ENCODE assay signal across 8 cellular contexts in the genomic region with DNA sequence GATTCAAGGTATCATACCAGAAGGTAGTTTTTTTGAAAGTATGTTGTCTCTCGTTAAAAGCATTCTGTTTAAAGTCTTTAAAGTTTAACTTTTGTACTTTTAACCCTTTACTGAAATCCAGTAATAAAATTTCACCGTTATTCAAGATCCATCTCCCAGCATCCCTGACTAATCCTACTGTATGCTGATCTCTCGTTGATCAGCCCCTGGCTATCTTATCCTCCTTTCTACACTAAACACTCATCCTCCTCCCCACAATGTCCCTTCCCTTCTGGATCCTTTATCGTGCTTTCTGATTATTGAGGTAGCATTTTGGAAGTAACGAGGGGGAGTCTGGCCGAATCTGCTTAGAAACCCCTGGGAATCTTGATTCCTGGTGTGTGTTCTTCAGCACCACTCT. TPM values are rescaled to one million over a fixed set of nuclear protein-coding genes. Genes with fewer than 3 reads are reported as not detected.
A peak's percentile ranks its signal among the peaks of the same experiment; 100 is the strongest.
DNase-seq lines count a peak whose midpoint lies in the region; ATAC-seq lines count a peak whose summit lies in the region.

No MANE protein-coding gene starts in this region.

- H3K27ac ChIP-seq in HUES64 (ENCODE audit: low read depth, low read length): no peak overlapping the region
- H3K27ac ChIP-seq in muscle layer of duodenum (ENCODE audit: low read length): peak overlapping the region; percentile 84

- H3K4me1 Mint-ChIP-seq in central memory CD8-positive, alpha-beta T cell: peaks cover 70% of the 10 kb centered on the region

- peaks cover 38% of the 10 kb centered on the region for H3K36me3 Mint-ChIP-seq in central memory CD8-positive, alpha-beta T cell (ENCODE audit: insufficient read depth)

- H3K27me3 ChIP-seq in HUES64 (ENCODE audit: insufficient read depth, low read length) (no peaks in the 10 kb centered on the region), muscle layer of duodenum (ENCODE audit: low read depth, low read length) (no peaks in the 10 kb centered on the region)

- H3K4me1 ChIP-seq in HUES64 (ENCODE audit: insufficient read depth, low read length) (peaks cover 40% of the 10 kb centered on the region), muscle layer of duodenum (ENCODE audit: control insufficient read depth in 1 of 2, insufficient read depth in 2 of 2, low read length in 2 of 2) (peaks cover 15 to 30% of the 10 kb centered on the region in 2 donors)

- H3K9me3 Mint-ChIP-seq in central memory CD8-positive, alpha-beta T cell: no peaks in the 10 kb centered on the region

- no peaks in the 10 kb centered on the region for H3K9me3 ChIP-seq in HUES64 (ENCODE audit: insufficient read depth, low read depth, low read length)
- H3K9me3 ChIP-seq in muscle layer of duodenum (ENCODE audit: control insufficient read depth in 1 of 2, low read length in 2 of 2): no peaks in the 10 kb centered on the region

- H3K27ac Mint-ChIP-seq in central memory CD8-positive, alpha-beta T cell (ENCODE audit: low read depth): peak overlapping the region; percentile 100

- H3K4me3 ChIP-seq in HUES64 (ENCODE audit: low read length): peak overlapping the region; percentile 81
- peak overlapping the region; percentile 86 to 97 for H3K4me3 ChIP-seq in muscle layer of duodenum (ENCODE audit: low read depth in 1 of 2, low read length in 2 of 2)

- H3K9ac ChIP-seq in HUES64 (ENCODE audit: low read depth, low read length): peak overlapping the region; percentile 76; the same call in 1 of the 2 replicates

- peak; percentile 23 for DNase-seq in AG20443 (ENCODE audit: low spot score)
- DNase-seq in central memory CD8-positive, alpha-beta T cell (ENCODE audit: low spot score in 2 of 2): no peak
- DNase-seq in SW480 (ENCODE audit: low spot score): no peak

- ATAC-seq in central memory CD8-positive, alpha-beta T cell (replicated peaks; ENCODE audit: extremely low read depth, poor library complexity, severe bottlenecking): no peak
- ATAC-seq in HG03280 (IDR thresholded peaks at IDR 0.05; ENCODE audit: unreplicated experiment) (no peak), HG02678 (IDR thresholded peaks at IDR 0.05; ENCODE audit: unreplicated experiment) (no peak), HG02798 (IDR thresholded peaks at IDR 0.05; ENCODE audit: poor library complexity, unreplicated experiment) (no peak)

- no peaks in the 10 kb centered on the region for H3K36me3 ChIP-seq in HUES64 (ENCODE audit: insufficient read depth, low read length)
- peaks cover 0 to 3% of the 10 kb centered on the region in 2 donors for H3K36me3 ChIP-seq in muscle layer of duodenum (ENCODE audit: control insufficient read depth in 1 of 2, insufficient read depth in 2 of 2, low read length in 2 of 2)

- peak overlapping the region; percentile 95 for H3K4me3 Mint-ChIP-seq in central memory CD8-positive, alpha-beta T cell

- 6% methylated on average over 5 of the region's 6 CpGs for WGBS in HUES64

- no peaks in the 10 kb centered on the region for H3K27me3 Mint-ChIP-seq in central memory CD8-positive, alpha-beta T cell

RNA-seq across cellular contexts. Expression of gene TPP2, which starts 1.3 kb away (rescaled TPM):
- polyA plus RNA-seq in HUES64 (2013, experiment 1 of 2): 43.8 TPM
- polyA plus RNA-seq in HUES64 (2013, experiment 2 of 2): 42.8 TPM
